In genomic region chr6:153511896-153512496, GRCh38 we compare ENCODE assay signal across 8 cellular contexts.
A peak's percentile ranks its signal among the peaks of the same experiment; 100 is the strongest.
DNase-seq lines count a peak whose midpoint lies in the region; ATAC-seq lines count a peak whose summit lies in the region.

No MANE protein-coding gene starts in this region.

- H3K36me3 Mint-ChIP-seq in effector memory CD8-positive, alpha-beta T cell (ENCODE audit: insufficient read depth): no peaks in the 10 kb centered on the region

- H3K27ac Mint-ChIP-seq in effector memory CD8-positive, alpha-beta T cell: no peak overlapping the region
- H3K27ac Mint-ChIP-seq in stimulated activated naive CD8-positive, alpha-beta T cell treated with anti-CD3 and anti-CD28 coated beads, Interleukin-15, amount 100 ng/mL, for 72 hours: no peak overlapping the region

- H3K27me3 Mint-ChIP-seq in effector memory CD8-positive, alpha-beta T cell: no peaks in the 10 kb centered on the region
- no peaks in the 10 kb centered on the region for H3K27me3 Mint-ChIP-seq in stimulated activated naive CD8-positive, alpha-beta T cell treated with anti-CD3 and anti-CD28 coated beads, Interleukin-15, amount 100 ng/mL, for 72 hours

- peak; percentile 86 for ATAC-seq in GM19328 (IDR thresholded peaks at IDR 0.05; ENCODE audit: unreplicated experiment)
- peak; percentile 81 for ATAC-seq in HG03196 (IDR thresholded peaks at IDR 0.05; ENCODE audit: unreplicated experiment)
- ATAC-seq in effector memory CD8-positive, alpha-beta T cell (replicated peaks): peak; percentile 29
- ATAC-seq in stimulated activated naive CD8-positive, alpha-beta T cell treated with anti-CD3 and anti-CD28 coated beads, Interleukin-15, amount 100 ng/mL, for 72 hours: no peak

- no peaks in the 10 kb centered on the region for H3K4me1 Mint-ChIP-seq in effector memory CD8-positive, alpha-beta T cell (ENCODE audit: low read depth in 2 of 2)
- H3K4me1 Mint-ChIP-seq in stimulated activated naive CD8-positive, alpha-beta T cell treated with anti-CD3 and anti-CD28 coated beads, Interleukin-15, amount 100 ng/mL, for 72 hours: no peaks in the 10 kb centered on the region

- peak; percentile 61 for DNase-seq in DMS53 (lab: John Stamatoyannopoulos, UW)
- peak; percentile 92 for DNase-seq in OCI-M1 (lab: John Stamatoyannopoulos, UW)
- peak in 2 of 3 experiments; percentile 2 to 4 for DNase-seq in effector memory CD8-positive, alpha-beta T cell
- peak; percentile 50 for DNase-seq in myocyte (ENCODE audit: low read depth)
- no peak for DNase-seq in stimulated activated naive CD8-positive, alpha-beta T cell treated with anti-CD3 and anti-CD28 coated beads, Interleukin-15, amount 100 ng/mL, for 72 hours
- DNase-seq in activated CD4-positive, alpha-beta T cell treated with anti-CD3 and anti-CD28 coated beads for 48 hours: no peak

- H3K4me3 Mint-ChIP-seq in effector memory CD8-positive, alpha-beta T cell: no peak overlapping the region
- H3K4me3 Mint-ChIP-seq in stimulated activated naive CD8-positive, alpha-beta T cell treated with anti-CD3 and anti-CD28 coated beads, Interleukin-15, amount 100 ng/mL, for 72 hours: no peak overlapping the region

- peaks cover 0 to 4% of the 10 kb centered on the region in 2 donors for H3K9me3 Mint-ChIP-seq in effector memory CD8-positive, alpha-beta T cell
- H3K9me3 Mint-ChIP-seq in stimulated activated naive CD8-positive, alpha-beta T cell treated with anti-CD3 and anti-CD28 coated beads, Interleukin-15, amount 100 ng/mL, for 72 hours: no peaks in the 10 kb centered on the region

Comparison
In these comparisons a context has a peak if more than half of its experiments do, and no peak if none do; other contexts are left out.
1. DNase-seq: peak in DMS53 (single experiment), OCI-M1 (single experiment), effector memory CD8-positive, alpha-beta T cell (2 of 3) and myocyte (single experiment); none in stimulated activated naive CD8-positive, alpha-beta T cell treated with anti-CD3 and anti-CD28 coated beads, Interleukin-15, amount 100 ng/mL, for 72 hours (0 of 2) and activated CD4-positive, alpha-beta T cell treated with anti-CD3 and anti-CD28 coated beads for 48 hours (single experiment).